ENCODE assay signal across 8 cellular contexts in the genomic region with DNA sequence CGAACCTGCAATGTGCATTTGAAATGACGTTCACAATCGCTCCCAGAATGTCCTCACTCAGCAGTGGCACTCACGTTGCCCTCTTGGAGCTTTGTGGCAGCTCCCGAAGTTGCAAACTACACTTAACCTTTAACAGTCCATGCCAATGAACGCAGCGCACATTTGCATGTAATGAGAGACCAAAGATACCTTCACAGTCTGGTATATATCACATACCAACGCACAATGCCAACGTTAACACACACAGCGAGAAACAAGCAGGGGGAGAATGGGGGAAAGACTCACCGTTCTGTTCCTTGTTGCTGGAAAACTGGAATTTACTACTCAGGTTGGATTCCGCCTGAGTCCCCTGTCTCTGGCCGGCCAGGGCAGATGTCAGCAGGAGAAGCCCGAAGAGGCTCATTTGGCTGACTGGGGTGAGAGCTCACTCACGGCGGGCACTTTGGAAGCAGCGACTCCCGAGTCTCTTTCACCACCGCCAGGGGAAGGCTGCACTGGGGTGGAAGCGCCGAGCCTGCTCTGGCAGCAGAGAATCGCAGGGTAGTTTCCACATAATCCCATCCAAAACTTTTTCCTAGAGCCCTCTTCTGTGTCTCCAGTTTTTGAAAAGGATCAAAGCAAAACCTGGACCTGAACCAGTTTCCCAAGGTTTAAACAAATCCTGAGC. TPM values are rescaled to one million over a fixed set of nuclear protein-coding genes. Genes with fewer than 3 reads are reported as not detected.
DNase-seq lines count a peak whose midpoint lies in the region; ATAC-seq and TF ChIP-seq lines count a peak whose summit lies in the region.

No MANE protein-coding gene starts in this region.

- CTCF ChIA-PET in activated CD8-positive, alpha-beta memory T cell treated with anti-CD3 and anti-CD28 coated beads, Interleukin-2, amount 10 ng/mL, durations not matched to agents 7 days and 5 days (lab: Charles Lee), result interaction anchor here (0.5 kb wide), 1 partner anchor 1237 kb away, joined by 3 read pairs; no protein-coding TSS in a partner anchor

- peak overlapping the region; percentile 95 for H2BK120ac ChIP-seq in mesenchymal stem cell (ENCODE audit: low read depth, low read length)

- H3K4me2 ChIP-seq in mesenchymal stem cell (ENCODE audit: low read length, poor library complexity, severe bottlenecking), result peak overlapping the region; percentile 39

- H3K9me3 Mint-ChIP-seq in activated CD8-positive, alpha-beta memory T cell treated with anti-CD3 and anti-CD28 coated beads, Interleukin-2, amount 10 ng/mL, durations not matched to agents 7 days and 5 days (ENCODE audit: low read depth), result no peaks in the 10 kb centered on the region

- H3K4me3 ChIP-seq in HL-60 (replicated peaks; ENCODE audit: insufficient read depth, low read length), result peak overlapping the region; percentile 52
- peak overlapping the region; percentile 83 to 87 for H3K4me3 ChIP-seq in mesenchymal stem cell (ENCODE audit: insufficient read depth in 1 of 2, low read depth in 1 of 2, low read length in 2 of 2)

- peak overlapping the region; percentile 48 for H4K8ac ChIP-seq in mesenchymal stem cell (ENCODE audit: low read length)

- peak overlapping the region; percentile 7 to 62 for H3K4ac ChIP-seq in mesenchymal stem cell (ENCODE audit: low read depth in 1 of 2, low read length in 2 of 2)

- H2AFZ ChIP-seq in mesenchymal stem cell (ENCODE audit: low read depth, low read length), result peak overlapping the region; percentile 3

- peaks cover 3% of the 10 kb centered on the region for H3K4me1 ChIP-seq in mesenchymal stem cell (ENCODE audit: control insufficient read depth, insufficient read depth, low read depth, low read length)

- under 1% methylated on average over 21 of the region's 22 CpGs for WGBS in mesenchymal stem cell

- no peak overlapping the region for H2BK15ac ChIP-seq in mesenchymal stem cell (ENCODE audit: low read depth, poor library complexity, severe bottlenecking)

- peak overlapping the region in 1 of 2 experiments; percentile 87 for H3K14ac ChIP-seq in mesenchymal stem cell (ENCODE audit: low read length in 2 of 2)

- no peaks in the 10 kb centered on the region for H3K36me3 ChIP-seq in mesenchymal stem cell (ENCODE audit: control insufficient read depth in 1 of 2, insufficient read depth in 2 of 2, low read depth in 1 of 2, low read length in 2 of 2)

- peak overlapping the region in 1 of 2 experiments; percentile 91 for H3K23ac ChIP-seq in mesenchymal stem cell (ENCODE audit: low read length in 2 of 2)

- H3K4me1 Mint-ChIP-seq in activated CD8-positive, alpha-beta memory T cell treated with anti-CD3 and anti-CD28 coated beads, Interleukin-2, amount 10 ng/mL, durations not matched to agents 7 days and 5 days, result peaks cover 5% of the 10 kb centered on the region

- H3K79me1 ChIP-seq in mesenchymal stem cell (replicated peaks; ENCODE audit: low read length, poor library complexity, severe bottlenecking), result no peaks in the 10 kb centered on the region

- H3K27ac Mint-ChIP-seq in activated CD8-positive, alpha-beta memory T cell treated with anti-CD3 and anti-CD28 coated beads, Interleukin-2, amount 10 ng/mL, durations not matched to agents 7 days and 5 days, result no peak overlapping the region

- H3K4me3 Mint-ChIP-seq in activated CD8-positive, alpha-beta memory T cell treated with anti-CD3 and anti-CD28 coated beads, Interleukin-2, amount 10 ng/mL, durations not matched to agents 7 days and 5 days, result no peak overlapping the region

- H3K18ac ChIP-seq in mesenchymal stem cell (ENCODE audit: low read depth in 1 of 2, low read length in 2 of 2), result peak overlapping the region; percentile 47 to 96

- no peak for TF ChIP-seq CTCF in HL-60 (IDR thresholded peaks at IDR 0.05; ENCODE audit: insufficient read depth, low read length)

- H4K91ac ChIP-seq in mesenchymal stem cell (ENCODE audit: low read length), result no peak overlapping the region

- no peaks in the 10 kb centered on the region for H3K36me3 Mint-ChIP-seq in activated CD8-positive, alpha-beta memory T cell treated with anti-CD3 and anti-CD28 coated beads, Interleukin-2, amount 10 ng/mL, durations not matched to agents 7 days and 5 days

- H3K27ac ChIP-seq in HL-60 (replicated peaks) (no peak overlapping the region), epithelial cell of prostate (peak overlapping the region; percentile 78), mesenchymal stem cell (ENCODE audit: low read length, poor library complexity, severe bottlenecking) (peak overlapping the region; percentile 92), temporal lobe (ENCODE audit: low read depth, low read length) (peak overlapping the region; percentile 28)

- H3K9me3 ChIP-seq in mesenchymal stem cell (ENCODE audit: control insufficient read depth, low read length), result no peaks in the 10 kb centered on the region

- H2AK5ac ChIP-seq in mesenchymal stem cell (ENCODE audit: low read length, severe bottlenecking), result peak overlapping the region; percentile 27

- H2BK12ac ChIP-seq in mesenchymal stem cell (ENCODE audit: low read length in 2 of 2), result peak overlapping the region in 1 of 2 experiments; percentile 12

- DNase-seq in C1 segment of cervical spinal cord (lab: John Stamatoyannopoulos, UW) (peak in 11 of 14 donors; percentile 32 to 68 (median 43)), HL-60 (ENCODE audit: low read depth in 1 of 2, low spot score in 1 of 2) (peak in 1 of 2 experiments; percentile 48), SKM-1 (lab: John Stamatoyannopoulos, UW; ENCODE audit: unreplicated experiment) (peak; percentile 42), epithelial cell of prostate (ENCODE audit: low read depth, low spot score) (no peak), mesenchymal stem cell (peak; percentile 81)
- DNase-seq in activated CD8-positive, alpha-beta memory T cell treated with anti-CD3 and anti-CD28 coated beads, Interleukin-2, amount 10 ng/mL, durations not matched to agents 7 days and 5 days, result no peak

- no peak for ATAC-seq in activated CD8-positive, alpha-beta memory T cell treated with anti-CD3 and anti-CD28 coated beads, Interleukin-2, amount 10 ng/mL, durations not matched to agents 7 days and 5 days
- no peak for ATAC-seq in HG02885 (IDR thresholded peaks at IDR 0.05; ENCODE audit: poor library complexity, unreplicated experiment)

- H3K27me3 ChIP-seq in HL-60 (ENCODE audit: insufficient read depth, poor library complexity, severe bottlenecking) (peaks cover 2% of the 10 kb centered on the region), mesenchymal stem cell (ENCODE audit: control insufficient read depth in 1 of 2, insufficient read depth in 1 of 2, low read length in 2 of 2) (no peaks in the 10 kb centered on the region)

- peak overlapping the region; percentile 75 for H2BK5ac ChIP-seq in mesenchymal stem cell (ENCODE audit: low read depth, low read length, poor library complexity, severe bottlenecking)

- peak overlapping the region; percentile 92 for H3K9ac ChIP-seq in mesenchymal stem cell (ENCODE audit: low read length)

- peaks cover 44% of the 10 kb centered on the region for H3K27me3 Mint-ChIP-seq in activated CD8-positive, alpha-beta memory T cell treated with anti-CD3 and anti-CD28 coated beads, Interleukin-2, amount 10 ng/mL, durations not matched to agents 7 days and 5 days

RNA-seq across cellular contexts. Expression of gene PDGFC, which starts 1.0 kb away (rescaled TPM):
- polyA plus RNA-seq in mesenchymal stem cell (2013, experiment 1 of 2), result 55.8 TPM
- 55.6 TPM for polyA plus RNA-seq in mesenchymal stem cell (2013, experiment 2 of 2)
- 23.4 TPM for total RNA-seq in temporal lobe
- total RNA-seq in activated CD8-positive, alpha-beta memory T cell treated with anti-CD3 and anti-CD28 coated beads, Interleukin-2, amount 10 ng/mL, durations not matched to agents 7 days and 5 days, result not detected

Comparison
In these comparisons a context has a peak if more than half of its experiments do, and no peak if none do; other contexts are left out.
1. DNase-seq: peak in C1 segment of cervical spinal cord (11 of 14), SKM-1 (single experiment) and mesenchymal stem cell (single experiment); none in epithelial cell of prostate (single experiment) and activated CD8-positive, alpha-beta memory T cell treated with anti-CD3 and anti-CD28 coated beads, Interleukin-2, amount 10 ng/mL, durations not matched to agents 7 days and 5 days (single experiment).
2. RNA of gene PDGFC, which starts 1.0 kb away (total RNA-seq): 23.4 TPM in temporal lobe (single experiment); not detected in activated CD8-positive, alpha-beta memory T cell treated with anti-CD3 and anti-CD28 coated beads, Interleukin-2, amount 10 ng/mL, durations not matched to agents 7 days and 5 days; every median in the first group is over 10 times any median in the second.